8 cellular contexts compared by ENCODE assay signal in the genomic region with DNA sequence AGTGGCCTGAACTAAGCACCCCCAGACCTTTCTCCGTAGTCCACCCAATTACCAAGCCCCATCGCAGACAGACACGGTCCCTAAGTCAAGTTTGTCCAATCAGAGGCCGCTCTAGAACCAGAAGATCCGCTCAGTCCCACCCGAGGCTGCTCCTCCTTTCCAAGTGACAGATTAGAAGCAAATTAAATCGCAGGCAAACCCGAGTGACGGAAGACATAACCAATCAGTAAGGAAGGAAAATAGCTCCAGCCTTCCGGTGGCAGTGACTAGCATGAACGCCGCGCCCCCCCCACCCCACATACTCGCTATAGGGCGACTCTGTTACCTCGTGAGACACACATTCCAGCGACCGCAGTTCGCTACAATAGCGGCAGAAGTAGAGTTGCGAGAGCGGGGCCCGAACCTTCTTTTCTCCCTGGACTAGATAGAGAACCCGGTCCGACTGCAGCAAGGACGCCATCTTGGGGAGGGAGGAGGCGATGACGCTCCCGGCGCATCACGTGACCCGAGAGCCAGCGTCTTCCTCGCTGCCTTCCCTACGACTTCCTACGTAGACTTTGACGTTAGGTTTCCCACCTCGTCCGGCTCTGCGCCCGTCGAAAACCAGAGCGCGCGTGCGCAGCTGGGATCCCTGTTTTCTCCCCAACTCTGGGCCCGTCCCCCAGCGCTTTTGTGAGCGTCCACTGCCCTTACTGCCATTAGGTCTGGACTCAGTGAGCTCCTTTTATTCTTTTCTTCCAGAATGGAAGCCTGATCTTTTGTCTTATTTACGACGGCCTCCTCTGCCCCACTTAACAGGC. TPM values are rescaled to one million over a fixed set of nuclear protein-coding genes. Genes with fewer than 3 reads are reported as not detected.
A peak's percentile ranks its signal among the peaks of the same experiment; 100 is the strongest.
DNase-seq lines count a peak whose midpoint lies in the region; ATAC-seq and TF ChIP-seq lines count a peak whose summit lies in the region.

Gene DCTN4 (minus strand): TSS at position 484 of the 800 bp plus-strand sequence. CDS start 24 bp downstream, at position 460.

- no peak within 1 kb of the TSS for H3K4me3 Mint-ChIP-seq in natural killer cell treated with Interleukin-12 subunit alpha and Interleukin-12 subunit beta and Interleukin-15 and Interleukin-18, amount 100 ng/mL, for 72 hours

- TF ChIP-seq CTCF in fibroblast of the aortic adventitia (IDR thresholded peaks at IDR 0.05; ENCODE audit: insufficient read depth, low read length), result no peak

- H3K4me1 ChIP-seq in HAP-1, result peaks cover 5% of the 10 kb centered on the region; the same call in 1 of the 2 replicates

- H3K27me3 ChIP-seq in HAP-1 (ENCODE audit: low read depth) (no peaks in the 10 kb centered on the region), MG63 (no peaks in the 10 kb centered on the region)

- in situ Hi-C loops in G401 (cut with HindIII; ENCODE audit: low sequenced_read_pairs) (no loop called here), HAP-1 (cut with MboI; ENCODE audit: low sequenced_read_pairs) (no loop called here)

- H3K9me3 ChIP-seq in HAP-1 (no peaks in the 10 kb centered on the region), MG63 (no peaks in the 10 kb centered on the region)

- peaks cover 17% of the 10 kb centered on the region for H3K36me3 Mint-ChIP-seq in natural killer cell treated with Interleukin-12 subunit alpha and Interleukin-12 subunit beta and Interleukin-15 and Interleukin-18, amount 100 ng/mL, for 72 hours

- peak; percentile 100 for DNase-seq in G401 (ENCODE audit: low spot score)
- DNase-seq in HAP-1 (ENCODE audit: low spot score in 2 of 2), result peak; percentile 96 to 98
- DNase-seq in MG63, result peak; percentile 99
- DNase-seq in SHP77 (lab: John Stamatoyannopoulos, UW), result peak; percentile 97 to 98
- peak; percentile 87 for DNase-seq in activated effector memory CD4-positive, alpha-beta T cell treated with Interleukin-2 at 50 U/mL for 16 hours
- DNase-seq in fibroblast of the aortic adventitia (ENCODE audit: low read depth), result peak; percentile 100
- peak; percentile 97 for DNase-seq in natural killer cell treated with Interleukin-12 subunit alpha and Interleukin-12 subunit beta and Interleukin-15 and Interleukin-18, amount 100 ng/mL, for 72 hours (ENCODE audit: low spot score)
- DNase-seq in stimulated activated naive CD8-positive, alpha-beta T cell treated with anti-CD3 and anti-CD28 coated beads, Interleukin-15, Interleukin-2, amounts not matched to agents 100 U/mL and 50 U/mL, for 24 hours, result peak; percentile 94

- H3K4me1 Mint-ChIP-seq in natural killer cell treated with Interleukin-12 subunit alpha and Interleukin-12 subunit beta and Interleukin-15 and Interleukin-18, amount 100 ng/mL, for 72 hours (ENCODE audit: low read depth in 2 of 2), result peaks cover 42 to 49% of the 10 kb centered on the region in 2 donors

- H3K36me3 ChIP-seq in HAP-1 (replicated peaks) (peaks cover 21% of the 10 kb centered on the region), MG63 (peaks cover 34% of the 10 kb centered on the region)

- no peak within 1 kb of the TSS for H3K27ac Mint-ChIP-seq in natural killer cell treated with Interleukin-12 subunit alpha and Interleukin-12 subunit beta and Interleukin-15 and Interleukin-18, amount 100 ng/mL, for 72 hours

- peaks cover 0 to 6% of the 10 kb centered on the region in 2 donors for H3K27me3 Mint-ChIP-seq in natural killer cell treated with Interleukin-12 subunit alpha and Interleukin-12 subunit beta and Interleukin-15 and Interleukin-18, amount 100 ng/mL, for 72 hours

- H3K9me3 Mint-ChIP-seq in natural killer cell treated with Interleukin-12 subunit alpha and Interleukin-12 subunit beta and Interleukin-15 and Interleukin-18, amount 100 ng/mL, for 72 hours, result no peaks in the 10 kb centered on the region

- H3K4me3 ChIP-seq in HAP-1 (peak within 1 kb of the TSS; percentile 96), MG63 (peak within 1 kb of the TSS; percentile 83), fibroblast of the aortic adventitia (ENCODE audit: low read depth, low read length) (peak within 1 kb of the TSS; percentile 75)

- peak; percentile 96 to 97 for ATAC-seq in natural killer cell treated with Interleukin-12 subunit alpha and Interleukin-12 subunit beta and Interleukin-15 and Interleukin-18, amount 100 ng/mL, for 72 hours
- peak; percentile 98 for ATAC-seq in stimulated activated naive CD8-positive, alpha-beta T cell treated with anti-CD3 and anti-CD28 coated beads, Interleukin-15, Interleukin-2, amounts not matched to agents 100 U/mL and 50 U/mL, for 24 hours

RNA-seq across cellular contexts. Expression of gene DCTN4, which starts in this region (rescaled TPM):
- total RNA-seq in G401 (2014; rRNA removed; shearing (Covaris generic)), result 31.0 and 47.0 TPM in 2 replicates
- total RNA-seq in MG63 (2014; rRNA removed; shearing (Covaris generic); ENCODE audit: low replicate concordance), result 60.8 and 73.5 TPM in 2 replicates
- 38.5 and 73.9 TPM in 2 replicates for total RNA-seq in fibroblast of the aortic adventitia (ENCODE audit: low replicate concordance)
- 10 to 100 TPM; 54.1 to 68.8 TPM for total RNA-seq in natural killer cell treated with Interleukin-12 subunit alpha and Interleukin-12 subunit beta and Interleukin-15 and Interleukin-18, amount 100 ng/mL, for 72 hours

Comparison
In these comparisons a context has a peak if more than half of its experiments do, and no peak if none do; other contexts are left out.
1. Peak in every context shown above with its lines: DNase-seq, ATAC-seq and H3K4me3 ChIP-seq.